Comparison of ENCODE assay signal across 36 cellular contexts in genomic region chr16:9155876-9156275, GRCh38.
A peak's percentile ranks its signal among the peaks of the same experiment; 100 is the strongest.
DNase-seq lines count a peak whose midpoint lies in the region; ATAC-seq, FAIRE-seq and TF ChIP-seq lines count a peak whose summit lies in the region.
"Had no signal": no experiment of that assay in that cellular context is flagged by ENCODE, and none has a peak within 500 bp of the region (broad histone marks: within the 10 kb centered on the region; RNA-seq: fewer than 3 reads in every experiment).

No MANE protein-coding gene starts in this region.

- no peaks in the 10 kb centered on the region for H3K79me2 ChIP-seq in GM23338 (replicated peaks; ENCODE audit: insufficient read depth)

- WGBS in A549 (ENCODE audit: missing lambda C conversion rate): 49% methylated on average over 5 of the region's 5 CpGs

- peaks cover 9% of the 10 kb centered on the region for H3K27me3 Mint-ChIP-seq in GM23338 (ENCODE audit: insufficient read depth, low read depth, poor library complexity)
- no peaks in the 10 kb centered on the region; the same call in 1 of the 2 replicates for H3K27me3 Mint-ChIP-seq in WTC11 (ENCODE audit: low read depth)
- H3K27me3 Mint-ChIP-seq in stimulated activated memory B cell treated with anti-CD40 and anti-IgM and Interleukin-4, amounts not matched to agents 10 μg/mL and 1 μg/mL and 100 μg/mL, for 72 hours: peaks cover 53% of the 10 kb centered on the region

- no peaks in the 10 kb centered on the region for H3K9me2 ChIP-seq in GM23338 (ENCODE audit: insufficient read depth)

- H3K36me3 Mint-ChIP-seq in GM23338 (ENCODE audit: low read depth) (peaks cover 12% of the 10 kb centered on the region; the same call in 2 of the 3 replicates), WTC11 (no peaks in the 10 kb centered on the region)
- no peaks in the 10 kb centered on the region for H3K36me3 Mint-ChIP-seq in stimulated activated memory B cell treated with anti-CD40 and anti-IgM and Interleukin-4, amounts not matched to agents 10 μg/mL and 1 μg/mL and 100 μg/mL, for 72 hours
- H3K36me3 Mint-ChIP-seq: CD14-positive monocyte; CD4-positive, alpha-beta memory T cell; CD4-positive, CD25-positive, alpha-beta regulatory T cell; CD8-positive, alpha-beta T cell had no signal

- H3K9me3 ChIP-seq in A549 (no peaks in the 10 kb centered on the region), HAP-1 (no peaks in the 10 kb centered on the region)
- H3K9me3 ChIP-seq: BE2C; BLaER1; BLaER1 treated with 17β-estradiol and CSF1 and Interleukin-3, amounts not matched to agents 10 nM and 100 nM; Caco-2 had no signal

- in situ Hi-C loops in HAP-1 (cut with MboI; ENCODE audit: low sequenced_read_pairs): no loop called here

- 0 out of 2 replicates have a peak, but pooled peaks cover 7% of the 10 kb centered on the region for H3F3A ChIP-seq in GM23338 (replicated peaks; ENCODE audit: low read depth)

- no peaks in the 10 kb centered on the region for H4K20me1 ChIP-seq in GM23338 (replicated peaks; ENCODE audit: insufficient read depth)
- H4K20me1 ChIP-seq: BLaER1; BLaER1 treated with 17β-estradiol and CSF1 and Interleukin-3, amounts not matched to agents 10 nM and 100 nM had no signal

- no peak for TF ChIP-seq POLR2A in A549 (IDR thresholded peaks at IDR 0.05; ENCODE audit: low read length)

- H3K4me3 Mint-ChIP-seq in GM23338: no peak overlapping the region
- H3K4me3 Mint-ChIP-seq in WTC11: no peak overlapping the region
- H3K4me3 Mint-ChIP-seq in stimulated activated memory B cell treated with anti-CD40 and anti-IgM and Interleukin-4, amounts not matched to agents 10 μg/mL and 1 μg/mL and 100 μg/mL, for 72 hours: no peak overlapping the region
- H3K4me3 Mint-ChIP-seq: B cell; CD4-positive, alpha-beta memory T cell; CD4-positive, alpha-beta T cell; CD4-positive, CD25-positive, alpha-beta regulatory T cell; CD8-positive, alpha-beta memory T cell; CD8-positive, alpha-beta T cell had no signal

- no peaks in the 10 kb centered on the region for H3K4me1 ChIP-seq in A549
- peaks cover 39% of the 10 kb centered on the region for H3K4me1 ChIP-seq in GM23338 (ENCODE audit: insufficient read depth)
- H3K4me1 ChIP-seq in HAP-1: peaks cover 5% of the 10 kb centered on the region
- H3K4me1 ChIP-seq: BE2C, Caco-2 had no signal

- POLR2A ChIA-PET in A549 (lab: Yijun Ruan, JAX) (no interaction called here), WTC11 (lab: Charles Lee) (no interaction called here)

- DNase-seq in A549 (ENCODE audit: low read depth in 1 of 2, low spot score in 1 of 2) (no peak), GM23338 (ENCODE audit: low spot score) (peak; percentile 44), HAP-1 (ENCODE audit: low spot score in 2 of 2) (peak; percentile 63 to 65), WTC11 (ENCODE audit: low spot score) (no peak), medulla oblongata (ENCODE audit: extremely low spot score) (no peak), SKM-1 treated with dmso at 0.1 percent for 144 hours (lab: John Stamatoyannopoulos, UW; ENCODE audit: unreplicated experiment) (no peak)
- DNase-seq in central memory CD4-positive, alpha-beta T cell: no peak
- DNase-seq: 8988T; ACHN; AML-193; BE2C; C1 segment of cervical spinal cord; Caco-2; Calu3; CD4-positive, alpha-beta memory T cell; CD4-positive, alpha-beta T cell; CD4-positive, CD25-positive, alpha-beta regulatory T cell; CD8-positive, alpha-beta memory T cell; CD8-positive, alpha-beta T cell; COR-L47; DMS 273 treated with DMSO at 0.1 percent for 48 hours; DMS153; DMS53; DMS79; DMS79 treated with DMSO at 0.1 percent for 48 hours; DND-41; EL had no signal

- CTCF ChIA-PET in A549 (lab: Yijun Ruan, JAX) (interaction anchor here (0.7 kb wide), 2 partner anchors 401 to 1781 kb away, joined by 4 read pairs; no protein-coding TSS in a partner anchor), WTC11 (lab: Charles Lee) (no interaction called here)

- H2AFZ ChIP-seq in GM23338: no peak overlapping the region

- FAIRE-seq in A549 (lab: Jason Lieb, UNC): no peak
- FAIRE-seq: A204.1, D721Med had no signal

- H3K27ac Mint-ChIP-seq in GM23338: no peak overlapping the region
- H3K27ac Mint-ChIP-seq in WTC11: no peak overlapping the region
- H3K27ac Mint-ChIP-seq in stimulated activated memory B cell treated with anti-CD40 and anti-IgM and Interleukin-4, amounts not matched to agents 10 μg/mL and 1 μg/mL and 100 μg/mL, for 72 hours: no peak overlapping the region
- H3K27ac Mint-ChIP-seq: B cell; CD4-positive, alpha-beta memory T cell; CD4-positive, alpha-beta T cell; CD4-positive, CD25-positive, alpha-beta regulatory T cell; CD8-positive, alpha-beta memory T cell; CD8-positive, alpha-beta T cell had no signal

- ATAC-seq in A549 (no peak), GM23338 (peak; percentile 8; the same call in 1 of the 3 replicates), WTC11 (peak; percentile 29)
- no peak for ATAC-seq in stimulated activated memory B cell treated with anti-CD40 and anti-IgM and Interleukin-4, amounts not matched to agents 10 μg/mL and 1 μg/mL and 100 μg/mL, for 72 hours
- ATAC-seq: CD8-positive, alpha-beta T cell had no signal

- H3K4me1 Mint-ChIP-seq in GM23338 (peaks cover 49% of the 10 kb centered on the region), WTC11 (peaks cover 65% of the 10 kb centered on the region)
- H3K4me1 Mint-ChIP-seq in stimulated activated memory B cell treated with anti-CD40 and anti-IgM and Interleukin-4, amounts not matched to agents 10 μg/mL and 1 μg/mL and 100 μg/mL, for 72 hours: peaks cover 9% of the 10 kb centered on the region
- H3K4me1 Mint-ChIP-seq: CD14-positive monocyte had no signal

- H3K9me3 Mint-ChIP-seq in GM23338 (peaks cover 7% of the 10 kb centered on the region), WTC11 (peaks cover 13% of the 10 kb centered on the region)
- peaks cover 4% of the 10 kb centered on the region for H3K9me3 Mint-ChIP-seq in stimulated activated memory B cell treated with anti-CD40 and anti-IgM and Interleukin-4, amounts not matched to agents 10 μg/mL and 1 μg/mL and 100 μg/mL, for 72 hours
- H3K9me3 Mint-ChIP-seq: CD4-positive, alpha-beta memory T cell; CD4-positive, alpha-beta T cell; CD8-positive, alpha-beta T cell had no signal

- H3K36me3 ChIP-seq in GM23338 (ENCODE audit: insufficient read depth) (no peaks in the 10 kb centered on the region), HAP-1 (replicated peaks) (no peaks in the 10 kb centered on the region)
- H3K36me3 ChIP-seq: BE2C; BLaER1; BLaER1 treated with 17β-estradiol and CSF1 and Interleukin-3, amounts not matched to agents 10 nM and 100 nM had no signal

- no peak for TF ChIP-seq RAD21 in A549 (conservative IDR thresholded peaks at IDR 0.05 in 1 of 2, IDR thresholded peaks at IDR 0.05 in 1 of 2)

- no peak overlapping the region for H3K4me3 ChIP-seq in A549
- H3K4me3 ChIP-seq in GM23338: no peak overlapping the region
- H3K4me3 ChIP-seq in HAP-1: no peak overlapping the region
- H3K4me3 ChIP-seq: BLaER1; BLaER1 treated with 17β-estradiol and CSF1 and Interleukin-3, amounts not matched to agents 10 nM and 100 nM had no signal

- no peak overlapping the region for H3K27ac ChIP-seq in A549
- H3K27ac ChIP-seq in GM23338 (ENCODE audit: low read depth): peak overlapping the region; percentile 28
- H3K27ac ChIP-seq: 22Rv1; BLaER1; BLaER1 treated with 17β-estradiol and CSF1 and Interleukin-3, amounts not matched to agents 10 nM and 100 nM; C4-2B had no signal

- H3K27me3 ChIP-seq in GM23338 (ENCODE audit: insufficient read depth): no peaks in the 10 kb centered on the region
- no peaks in the 10 kb centered on the region for H3K27me3 ChIP-seq in HAP-1 (ENCODE audit: low read depth)
- H3K27me3 ChIP-seq: BE2C; BLaER1; BLaER1 treated with 17β-estradiol and CSF1 and Interleukin-3, amounts not matched to agents 10 nM and 100 nM had no signal

- H3K4me2 ChIP-seq in A549 (no peak overlapping the region), GM23338 (peak overlapping the region; percentile 52)
- H3K4me2 ChIP-seq: BLaER1; BLaER1 treated with 17β-estradiol and CSF1 and Interleukin-3, amounts not matched to agents 10 nM and 100 nM had no signal

- TF ChIP-seq EP300 in A549 (IDR thresholded peaks at IDR 0.05): no peak

- TF ChIP-seq CTCF in A549 (IDR thresholded peaks at IDR 0.05): no peak
- TF ChIP-seq CTCF in GM23338 (conservative IDR thresholded peaks at IDR 0.05; ENCODE audit: low read depth in 2 of 2): no peak
- TF ChIP-seq CTCF in WTC11 (IDR thresholded peaks at IDR 0.05): no peak

TF ChIP-seq in A549, 52 proteins besides CTCF, POLR2A, EP300 and RAD21:
- peak; percentile 5 for TF ChIP-seq MAFK (IDR thresholded peaks at IDR 0.05; ENCODE audit: partially characterized antibody)
- no peak for TF ChIP-seq CBX2 (IDR thresholded peaks at IDR 0.05; ENCODE audit: borderline replicate concordance, low read depth)

TF ChIP-seq in GM23338, 12 proteins besides CTCF, POLR2A, EP300 and RAD21 (continues in another document):
- TF ChIP-seq NANOG (IDR thresholded peaks at IDR 0.05; ENCODE audit: borderline replicate concordance) (no peak), JUNB (IDR thresholded peaks at IDR 0.05; ENCODE audit: unreplicated experiment) (no peak), CREB1 (CRISPR knock-in tag; IDR thresholded peaks at IDR 0.05; ENCODE audit: low read depth) (no peak), EZH2phosphoT487 (IDR thresholded peaks at IDR 0.05; ENCODE audit: unreplicated experiment) (no peak)

TF ChIP-seq in WTC11, 78 proteins besides CTCF, POLR2A, EP300 and RAD21 (continues in another document):
- TF ChIP-seq EMX1 (CRISPR knock-in tag; IDR thresholded peaks at IDR 0.05) (no peak), OVOL2 (CRISPR knock-in tag; IDR thresholded peaks at IDR 0.05; ENCODE audit: borderline replicate concordance) (no peak), ZNF219 (CRISPR knock-in tag; IDR thresholded peaks at IDR 0.05; ENCODE audit: borderline replicate concordance) (no peak), NR1H2 (CRISPR knock-in tag; IDR thresholded peaks at IDR 0.05) (no peak), IRF1 (CRISPR knock-in tag; IDR thresholded peaks at IDR 0.05) (no peak), FOXK1 (CRISPR knock-in tag; IDR thresholded peaks at IDR 0.05) (no peak), JAZF1 (CRISPR knock-in tag; IDR thresholded peaks at IDR 0.05) (no peak)

Comparison
In these comparisons a context has a peak if more than half of its experiments do, and no peak if none do; other contexts are left out.
1. ATAC-seq: peak in GM23338 (single experiment) and WTC11 (single experiment); none in A549 (0 of 2) and stimulated activated memory B cell treated with anti-CD40 and anti-IgM and Interleukin-4, amounts not matched to agents 10 μg/mL and 1 μg/mL and 100 μg/mL, for 72 hours (single experiment).
2. DNase-seq: peak in GM23338 (single experiment) and HAP-1 (2 of 2); none in A549 (0 of 2), WTC11 (single experiment), central memory CD4-positive, alpha-beta T cell (single experiment), medulla oblongata (single experiment) and SKM-1 treated with dmso at 0.1 percent for 144 hours (single experiment).